In genomic region chr3:81674690-81675089, GRCh38 we compare ENCODE assay signal across 8 cellular contexts.
"Had no signal": no experiment of that assay in that cellular context is flagged by ENCODE, and none has a peak within 500 bp of the region (broad histone marks: within the 10 kb centered on the region; RNA-seq: fewer than 3 reads in every experiment).

No MANE protein-coding gene starts in this region.

- DNase-seq: GM23248, GOT3, H7, HFFc6 had no signal

- H3K36me3 ChIP-seq: HAP-1 had no signal

- H3K9me3 ChIP-seq: HAP-1 had no signal

- ATAC-seq: HCT116, HepG2 had no signal

- FAIRE-seq: HepG2 had no signal

- H3K4me1 ChIP-seq: HAP-1 had no signal

- H3K27ac ChIP-seq: GM23248, HL-60 had no signal

- H3K4me3 ChIP-seq: GM23248, HAP-1 had no signal
